In genomic region chr1:209673631-209674417, GRCh38 we compare ENCODE assay signal across 9 cellular contexts. TPM values are rescaled to one million over a fixed set of nuclear protein-coding genes. Genes with fewer than 3 reads are reported as not detected.
DNase-seq lines count a peak whose midpoint lies in the region; ATAC-seq, FAIRE-seq and TF ChIP-seq lines count a peak whose summit lies in the region.
"Had no signal": no experiment of that assay in that cellular context is flagged by ENCODE, and none has a peak within 500 bp of the region (broad histone marks: within the 10 kb centered on the region; RNA-seq: fewer than 3 reads in every experiment).

No MANE protein-coding gene starts in this region.

- no peak for TF ChIP-seq CTCF in CD4-positive, alpha-beta T cell (IDR thresholded peaks at IDR 0.05)
- TF ChIP-seq CTCF in colonic mucosa (IDR thresholded peaks at IDR 0.05) (no peak), nephron progenitor cell (IDR thresholded peaks at IDR 0.05) (no peak), brain microvascular endothelial cell (IDR thresholded peaks at IDR 0.05; ENCODE audit: low read depth, low read length, missing control alignments) (no peak)

- no peak overlapping the region for H3K9ac ChIP-seq in colonic mucosa (ENCODE audit: low read depth in 2 of 2, low read length in 2 of 2)

- H3K4me3 Mint-ChIP-seq in CD4-positive, alpha-beta T cell: peak overlapping the region; percentile 36
- H3K4me3 Mint-ChIP-seq in nephron progenitor cell: peak overlapping the region; percentile 85

- intact Hi-C loops in CD4-positive, alpha-beta T cell (cut with DNase I, micrococcal nuclease): loop anchor here in 1 of 2 experiments (1.0 kb wide), 1 partner anchor 19 kb away; no protein-coding TSS in a partner anchor
- intact Hi-C loops in colonic mucosa (cut with DNase I): no loop called here

- H3K36me3 Mint-ChIP-seq in CD4-positive, alpha-beta T cell (ENCODE audit: low read depth): no peaks in the 10 kb centered on the region
- H3K36me3 Mint-ChIP-seq in nephron progenitor cell (ENCODE audit: low read depth): peaks cover 20% of the 10 kb centered on the region

- no peak for FAIRE-seq in HTR-8/SVneo (lab: Jason Lieb, UNC)

- no peak overlapping the region for H3K27ac ChIP-seq in CD4-positive, alpha-beta T cell (ENCODE audit: low read depth, low read length)
- no peak overlapping the region for H3K27ac ChIP-seq in colonic mucosa
- H3K27ac ChIP-seq in brain microvascular endothelial cell: no peak overlapping the region

- H3K27ac Mint-ChIP-seq in CD4-positive, alpha-beta T cell: peak overlapping the region; percentile 1
- no peak overlapping the region for H3K27ac Mint-ChIP-seq in nephron progenitor cell

- H3K4me1 ChIP-seq in colonic mucosa: no peaks in the 10 kb centered on the region

- H3K4me1 Mint-ChIP-seq in CD4-positive, alpha-beta T cell (ENCODE audit: low read depth): peaks cover 44% of the 10 kb centered on the region
- H3K4me1 Mint-ChIP-seq in nephron progenitor cell: peaks cover 38% of the 10 kb centered on the region

- no peaks in the 10 kb centered on the region for H3K9me3 Mint-ChIP-seq in CD4-positive, alpha-beta T cell
- H3K9me3 Mint-ChIP-seq in nephron progenitor cell: peaks cover 10% of the 10 kb centered on the region

- no peak for DNase-seq in CD4-positive, alpha-beta T cell
- DNase-seq in NOMO-1 (lab: John Stamatoyannopoulos, UW; ENCODE audit: unreplicated experiment in 2 of 2): peak; percentile 57 to 71
- DNase-seq in colonic mucosa: peak; percentile 41
- DNase-seq in nephron progenitor cell: no peak
- no peak for DNase-seq in DMS153 treated with DMSO at 0.1 percent for 48 hours (lab: John Stamatoyannopoulos, UW; ENCODE audit: unreplicated experiment)
- DNase-seq in brain microvascular endothelial cell: no peak
- DNase-seq in HTR-8/SVneo (ENCODE audit: insufficient read length, low spot score): no peak
- DNase-seq: DMS79 treated with DMSO at 0.1 percent for 48 hours had no signal

- ATAC-seq in CD4-positive, alpha-beta T cell (ENCODE audit: poor library complexity): no peak
- no peak for ATAC-seq in HG03135 (IDR thresholded peaks at IDR 0.05; ENCODE audit: unreplicated experiment)

- H3K4me3 ChIP-seq in colonic mucosa: no peak overlapping the region
- no peak overlapping the region for H3K4me3 ChIP-seq in brain microvascular endothelial cell (ENCODE audit: low read depth, low read length)

- CTCF ChIA-PET in CD4-positive, alpha-beta T cell (lab: Charles Lee): interaction anchor here (0.7 kb wide), 1 partner anchor 100 kb away, joined by 3 read pairs; no protein-coding TSS in a partner anchor

- in situ Hi-C loops in brain microvascular endothelial cell (cut with HindIII; ENCODE audit: low pct_ligation_motif_present, low sequenced_read_pairs): no loop called here

- H3K27me3 ChIP-seq in CD4-positive, alpha-beta T cell (ENCODE audit: control insufficient read depth, insufficient read depth, low read length): no peaks in the 10 kb centered on the region
- no peaks in the 10 kb centered on the region for H3K27me3 ChIP-seq in colonic mucosa
- H3K27me3 ChIP-seq in brain microvascular endothelial cell (replicated peaks): peaks cover 40% of the 10 kb centered on the region

- H3K9me3 ChIP-seq in CD4-positive, alpha-beta T cell (ENCODE audit: control insufficient read depth, low read length): no peaks in the 10 kb centered on the region
- no peaks in the 10 kb centered on the region for H3K9me3 ChIP-seq in colonic mucosa

- peaks cover 45% of the 10 kb centered on the region for H3K27me3 Mint-ChIP-seq in CD4-positive, alpha-beta T cell
- H3K27me3 Mint-ChIP-seq in nephron progenitor cell (ENCODE audit: low read depth, poor library complexity): peaks cover 90% of the 10 kb centered on the region

- POLR2A ChIA-PET in CD4-positive, alpha-beta T cell (lab: Charles Lee): interaction anchor here (1.0 to 1.5 kb wide), 3 partner anchors 12 to 76 kb away, joined by 3 to 5 read pairs (median 3); no protein-coding TSS in a partner anchor

- H3K36me3 ChIP-seq in colonic mucosa (no peaks in the 10 kb centered on the region), brain microvascular endothelial cell (replicated peaks) (no peaks in the 10 kb centered on the region)

RNA-seq across cellular contexts. Expression of gene G0S2, which starts 1.4 kb away (rescaled TPM):
- total RNA-seq in CD4-positive, alpha-beta T cell: 1 to 10 TPM; 6.4 to 6.8 TPM
- total RNA-seq in colonic mucosa: 10 to 100 TPM; 24.3 to 24.7 TPM

RNA-seq across cellular contexts. Expression of gene LAMB3, which starts 21.6 kb away (rescaled TPM):
- under 1 TPM; 0.25 to 0.31 TPM for total RNA-seq in CD4-positive, alpha-beta T cell
- total RNA-seq in colonic mucosa: 100 to 1,000 TPM in 1 of 2 donors, 10 to 100 TPM in 1; 92.5 to 110 TPM

RNA-seq across cellular contexts. Expression of gene HSD11B1, which starts 30.8 kb away (rescaled TPM):
- under 1 TPM in 1 of 2 experiments, not detected in 1; 0.33 TPM for total RNA-seq in CD4-positive, alpha-beta T cell
- total RNA-seq in colonic mucosa: under 1 TPM; 0.48 to 0.59 TPM

Comparison
In these comparisons a context has a peak if more than half of its experiments do, and no peak if none do; other contexts are left out.
1. DNase-seq: peak in NOMO-1 (2 of 2) and colonic mucosa (single experiment); none in CD4-positive, alpha-beta T cell (0 of 10), nephron progenitor cell (single experiment), DMS153 treated with DMSO at 0.1 percent for 48 hours (single experiment), brain microvascular endothelial cell (single experiment) and HTR-8/SVneo (single experiment).
2. RNA of gene LAMB3, which starts 21.6 kb away (total RNA-seq): 92.5 to 110 TPM in colonic mucosa; 0.25 to 0.31 TPM in CD4-positive, alpha-beta T cell; every median in the first group is over 10 times any median in the second.